24 cellular contexts compared by ENCODE assay signal in genomic region chr17:36816889-36817288, GRCh38.
DNase-seq lines count a peak whose midpoint lies in the region; ATAC-seq, FAIRE-seq and TF ChIP-seq lines count a peak whose summit lies in the region.
"Had no signal": no experiment of that assay in that cellular context is flagged by ENCODE, and none has a peak within 500 bp of the region (broad histone marks: within the 10 kb centered on the region; RNA-seq: fewer than 3 reads in every experiment).

No MANE protein-coding gene starts in this region.

- no peaks in the 10 kb centered on the region for H3K79me1 ChIP-seq in H9 (ENCODE audit: insufficient read depth, low read depth, low read length, poor library complexity, severe bottlenecking)
- 0 out of 2 replicates have a peak, but pooled peaks cover 2% of the 10 kb centered on the region for H3K79me1 ChIP-seq in H1 (ENCODE audit: low read depth, low read length)

- H3T11ph ChIP-seq in H9 (ENCODE audit: low read length) = no peak overlapping the region

- H2BK15ac ChIP-seq in H9 (ENCODE audit: low read depth, low read length) (no peak overlapping the region), H1 (ENCODE audit: low read length) (peak overlapping the region; percentile 99)

- TF ChIP-seq POLR2A in H1 (IDR thresholded peaks at IDR 0.05; ENCODE audit: control extremely low read depth in 1 of 2, low read depth in 2 of 2, low read length in 2 of 2) (no peak), thyroid gland (IDR thresholded peaks at IDR 0.05) (no peak)

- H4K5ac ChIP-seq in H9 (ENCODE audit: insufficient read length, low read depth, low read length) = peak overlapping the region; percentile 74
- H4K5ac ChIP-seq in H1 (ENCODE audit: insufficient read length, low read depth, low read length) = no peak overlapping the region

- H3K9me3 ChIP-seq in BLaER1 = no peaks in the 10 kb centered on the region
- no peaks in the 10 kb centered on the region for H3K9me3 ChIP-seq in H9 (ENCODE audit: control insufficient read depth, low read depth, low read length)
- no peaks in the 10 kb centered on the region for H3K9me3 ChIP-seq in H1 (ENCODE audit: insufficient read depth in 2 of 2, low read depth in 1 of 2, low read length in 1 of 2)
- H3K9me3 ChIP-seq in neural progenitor cell (ENCODE audit: low read depth) = no peaks in the 10 kb centered on the region
- H3K9me3 ChIP-seq in psoas muscle = no peaks in the 10 kb centered on the region
- H3K9me3 ChIP-seq in thyroid gland = no peaks in the 10 kb centered on the region
- H3K9me3 ChIP-seq: A549 had no signal

- intact Hi-C loops in psoas muscle (cut with DNase I) = no loop called here
- intact Hi-C loops in thyroid gland (cut with DNase I) = no loop called here

- H3K4me3 Mint-ChIP-seq in H9 (peak overlapping the region in 1 of 2 experiments; percentile 56; a peak in 1 of 5 replicates), neural progenitor cell (peak overlapping the region; percentile 27)
- H3K4me3 Mint-ChIP-seq: B cell; CD4-positive, alpha-beta T cell; GM23338; IgD-negative memory B cell had no signal

- H3K23me2 ChIP-seq in H9 (ENCODE audit: insufficient read length, low read depth, low read length, poor library complexity, severe bottlenecking) = no peaks in the 10 kb centered on the region
- H3K23me2 ChIP-seq in H1 (ENCODE audit: low read depth, low read length) = 0 out of 2 replicates have a peak, but pooled peaks cover 2% of the 10 kb centered on the region

- H2BK5ac ChIP-seq in H9 (ENCODE audit: insufficient read length, low read length) = no peak overlapping the region
- peak overlapping the region; percentile 79; the same call in 1 of the 2 replicates for H2BK5ac ChIP-seq in H1 (ENCODE audit: low read depth, low read length)

- H3K4me3 ChIP-seq in BLaER1 (no peak overlapping the region), H1 (ENCODE audit: extremely low read depth in 1 of 4, insufficient read depth in 2 of 4, low read depth in 3 of 4, low read length in 4 of 4) (no peak overlapping the region), neural progenitor cell (no peak overlapping the region), psoas muscle (no peak overlapping the region), thyroid gland (replicated peaks in 1 of 3) (no peak overlapping the region)
- H3K4me3 ChIP-seq: A549, GM23338 had no signal

- TF ChIP-seq EP300 in H1 (IDR thresholded peaks at IDR 0.05; ENCODE audit: borderline replicate concordance in 1 of 2, low read depth in 2 of 2, low read length in 2 of 2) = no peak

- H4K8ac ChIP-seq in H9 (replicated peaks; ENCODE audit: insufficient read length, low read depth, low read length) (peak overlapping the region; percentile 96), H1 (ENCODE audit: extremely low read depth, insufficient read depth, low read length) (no peak overlapping the region; the same call in 1 of the 2 replicates)

- H2BK120ac ChIP-seq in H9 (ENCODE audit: low read depth, low read length, poor library complexity, severe bottlenecking) (no peak overlapping the region), H1 (replicated peaks; ENCODE audit: low read depth, low read length) (peak overlapping the region; percentile 26)

- peaks cover 24% of the 10 kb centered on the region for H3K4me1 ChIP-seq in BLaER1
- no peaks in the 10 kb centered on the region; the same call in 1 of the 2 replicates for H3K4me1 ChIP-seq in H9 (ENCODE audit: insufficient read depth, low read length)
- H3K4me1 ChIP-seq in H1 (replicated peaks in 1 of 4; ENCODE audit: control insufficient read depth in 3 of 4, insufficient read depth in 4 of 4, low read length in 3 of 4) = peaks cover 3 to 21% (median 16%) of the 10 kb centered on the region in 4 experiments
- peaks cover 16% of the 10 kb centered on the region for H3K4me1 ChIP-seq in neural progenitor cell
- no peaks in the 10 kb centered on the region for H3K4me1 ChIP-seq in psoas muscle
- no peaks in the 10 kb centered on the region for H3K4me1 ChIP-seq in thyroid gland
- H3K4me1 ChIP-seq: A549 had no signal

- peak overlapping the region; percentile 63 for H3K4me2 ChIP-seq in BLaER1
- H3K4me2 ChIP-seq in H9 (ENCODE audit: insufficient read depth, insufficient read length, low read length) = no peak overlapping the region
- no peak overlapping the region for H3K4me2 ChIP-seq in H1 (ENCODE audit: insufficient read depth in 1 of 2, low read depth in 2 of 2, low read length in 2 of 2)
- H3K4me2 ChIP-seq in neural progenitor cell = no peak overlapping the region
- H3K4me2 ChIP-seq: A549, GM23338 had no signal

- H3K27ac ChIP-seq in BLaER1 = no peak overlapping the region
- no peak overlapping the region for H3K27ac ChIP-seq in H9 (ENCODE audit: insufficient read length, low read depth, low read length)
- H3K27ac ChIP-seq in H1 (ENCODE audit: low read depth, low read length) = no peak overlapping the region
- H3K27ac ChIP-seq in neural progenitor cell = no peak overlapping the region
- no peak overlapping the region for H3K27ac ChIP-seq in psoas muscle
- no peak overlapping the region for H3K27ac ChIP-seq in thyroid gland
- H3K27ac ChIP-seq: A549 had no signal

- POLR2A ChIA-PET in H1 (lab: Charles Lee; ENCODE audit: partially characterized antibody) = no interaction called here

- H2AK5ac ChIP-seq in H9 (ENCODE audit: insufficient read length, low read length) (no peak overlapping the region), H1 (ENCODE audit: low read depth, low read length) (peak overlapping the region; percentile 58; the same call in 1 of the 2 replicates)

- no CpG with 5 or more reads among the region's 15 CpGs for WGBS in H9 (ENCODE audit: extremely low coverage, insufficient read length, low lambda C conversion rate)
- WGBS in H1 (ENCODE audit: extremely low coverage in 1 of 2, insufficient coverage in 1 of 2, insufficient read length in 1 of 2, insufficient replicate concordance in 2 of 2, low coverage in 1 of 2, low lambda C conversion rate in 2 of 2, missing lambda C conversion rate in 1 of 2), 2 experiments = 87% methylated on average over 15 of the region's 15 CpGs; no CpG with 5 or more reads in 1 of the 2 experiments
- 77 to 90% (median 84%) methylated on average over 15 of the region's 15 CpGs for whole genome bisulfite sequencing in psoas muscle, 3 donors
- 88 to 90% methylated on average over 15 of the region's 15 CpGs for WGBS in thyroid gland, 2 donors

- H3K27me3 ChIP-seq in BLaER1 (no peaks in the 10 kb centered on the region; the same call in 1 of the 2 replicates), H9 (ENCODE audit: insufficient read depth, low read length) (0 out of 2 replicates have a peak, but pooled peaks cover 2% of the 10 kb centered on the region), H1 (replicated peaks in 1 of 4; ENCODE audit: control insufficient read depth in 3 of 4, extremely low read depth in 1 of 4, insufficient read depth in 3 of 4, low read length in 3 of 4) (0 out of 7 replicates have a peak, but pooled peaks cover 0 to 2% (median 0%) of the 10 kb centered on the region in 4 experiments), neural progenitor cell (peaks cover 21% of the 10 kb centered on the region), psoas muscle (ENCODE audit: insufficient read depth in 3 of 3, low read length in 2 of 3) (peaks cover 0 to 63% (median 16%) of the 10 kb centered on the region in 3 donors), thyroid gland (no peaks in the 10 kb centered on the region)

- H3K36me3 ChIP-seq in BLaER1 (no peaks in the 10 kb centered on the region), H1 (ENCODE audit: control insufficient read depth in 2 of 4, insufficient read depth in 4 of 4, low read length in 3 of 4) (no peaks in the 10 kb centered on the region), neural progenitor cell (no peaks in the 10 kb centered on the region), psoas muscle (ENCODE audit: insufficient read depth in 1 of 2, low read depth in 1 of 2) (no peaks in the 10 kb centered on the region), thyroid gland (no peaks in the 10 kb centered on the region)

- H3K4ac ChIP-seq in H9 (ENCODE audit: low read depth, low read length) (no peak overlapping the region), H1 (replicated peaks; ENCODE audit: insufficient read length, low read depth, low read length) (peak overlapping the region; percentile 82)

- TF ChIP-seq RAD21 in H1 (IDR thresholded peaks at IDR 0.05 in 1 of 2, conservative IDR thresholded peaks at IDR 0.05 in 1 of 2; ENCODE audit: low read depth in 2 of 2, low read length in 2 of 2) = no peak

- H3K36me3 Mint-ChIP-seq in H9 (ENCODE audit: insufficient read depth in 1 of 3, low read depth in 3 of 3) (no peaks in the 10 kb centered on the region), neural progenitor cell (no peaks in the 10 kb centered on the region)
- H3K36me3 Mint-ChIP-seq: IgD-negative memory B cell had no signal

- H3F3A ChIP-seq in neural progenitor cell (ENCODE audit: low read depth) = peaks cover 3% of the 10 kb centered on the region

- H3K27me3 Mint-ChIP-seq in H9 (ENCODE audit: low read depth) = peaks cover 36% of the 10 kb centered on the region
- peaks cover 27% of the 10 kb centered on the region for H3K27me3 Mint-ChIP-seq in neural progenitor cell (ENCODE audit: insufficient read depth, low read depth)

- DNase-seq in H9 (no peak), H1 (ENCODE audit: low read depth in 1 of 2, low spot score in 2 of 2) (no peak), neural progenitor cell (ENCODE audit: low spot score) (peak; percentile 1), psoas muscle (no peak), LoVo (ENCODE audit: low spot score) (no peak), thyroid gland (no peak)
- DNase-seq: CD4-positive, alpha-beta T cell; COR-L47; DND-41; Karpas-422; NCI-H1417 treated with DMSO at 0.1 percent for 48 hours; NCI-H187; NCI-H510A treated with DMSO at 0.1 percent for 48 hours; PC-3; Right ventricle myocardium superior had no signal

- no peak overlapping the region for H2BK12ac ChIP-seq in H9 (ENCODE audit: insufficient read length, low read depth, low read length)
- H2BK12ac ChIP-seq in H1 (ENCODE audit: low read depth, low read length) = peak overlapping the region; percentile 88; the same call in 1 of the 2 replicates

- H3K18ac ChIP-seq in H9 (ENCODE audit: insufficient read length, low read depth, low read length) = peak overlapping the region; percentile 39
- H3K18ac ChIP-seq in H1 (ENCODE audit: extremely low read depth, low read length) = no peak overlapping the region

- no peak overlapping the region for H2BK20ac ChIP-seq in H9 (ENCODE audit: low read depth, low read length, poor library complexity, severe bottlenecking)
- H2BK20ac ChIP-seq in H1 (ENCODE audit: low read length) = peak overlapping the region; percentile 87; the same call in 1 of the 2 replicates

- TF ChIP-seq CTCF in H9 (conservative IDR thresholded peaks at IDR 0.05) (no peak), H1 (IDR thresholded peaks at IDR 0.05; ENCODE audit: control extremely low read depth in 1 of 3, insufficient read depth in 1 of 3, low read depth in 1 of 3, low read length in 3 of 3) (no peak), neural progenitor cell (IDR thresholded peaks at IDR 0.05) (no peak), psoas muscle (IDR thresholded peaks at IDR 0.05) (no peak), thyroid gland (IDR thresholded peaks at IDR 0.05) (no peak)

- no peak for FAIRE-seq in H1 (lab: Jason Lieb, UNC)
- FAIRE-seq: A549, GM12891, HTR-8/SVneo had no signal

- H3K56ac ChIP-seq in H9 (ENCODE audit: insufficient read length, low read depth, low read length) = peak overlapping the region; percentile 28
- H3K56ac ChIP-seq in H1 (replicated peaks; ENCODE audit: insufficient read length, low read depth, low read length) = no peak overlapping the region

- H2AFZ ChIP-seq in H9 (ENCODE audit: low read length) (no peak overlapping the region), H1 (ENCODE audit: low read length) (no peak overlapping the region), neural progenitor cell (replicated peaks) (no peak overlapping the region)
- H2AFZ ChIP-seq: GM23338 had no signal

- no peak for ATAC-seq in psoas muscle
- no peak for ATAC-seq in GM18517 (IDR thresholded peaks at IDR 0.05; ENCODE audit: unreplicated experiment)
- ATAC-seq: A549, GM23338, HCT116, PC-3 had no signal

- H3K14ac ChIP-seq in H9 (ENCODE audit: insufficient read depth, low read length) (no peak overlapping the region; the same call in 1 of the 2 replicates), H1 (ENCODE audit: insufficient read length) (peak overlapping the region; percentile 56)

- H3K79me2 ChIP-seq in H9 (ENCODE audit: insufficient read depth, low read length) (no peaks in the 10 kb centered on the region), H1 (ENCODE audit: control insufficient read depth in 1 of 2, insufficient read depth in 2 of 2, low read length in 2 of 2) (no peaks in the 10 kb centered on the region), neural progenitor cell (ENCODE audit: low read depth) (no peaks in the 10 kb centered on the region)

- H4K20me1 ChIP-seq in BLaER1 (no peaks in the 10 kb centered on the region), H9 (ENCODE audit: control insufficient read depth, insufficient read depth, insufficient read length) (no peaks in the 10 kb centered on the region), H1 (replicated peaks in 1 of 2; ENCODE audit: control insufficient read depth in 1 of 2, insufficient read depth in 2 of 2, low read length in 2 of 2) (peaks cover 0 to 2% of the 10 kb centered on the region in 2 experiments), neural progenitor cell (ENCODE audit: low read depth) (no peaks in the 10 kb centered on the region)

- H3K9me3 Mint-ChIP-seq in H9 (no peaks in the 10 kb centered on the region; a peak in 1 of 5 replicates), neural progenitor cell (no peaks in the 10 kb centered on the region)
- H3K9me3 Mint-ChIP-seq: CD4-positive, alpha-beta T cell; GM23338; IgD-negative memory B cell had no signal

- H3K27ac Mint-ChIP-seq in H9 (no peak overlapping the region), neural progenitor cell (peak overlapping the region; percentile 85)
- H3K27ac Mint-ChIP-seq: B cell; CD4-positive, alpha-beta T cell; GM23338; IgD-negative memory B cell had no signal

- CTCF ChIA-PET in H1 (lab: Charles Lee; ENCODE audit: partially characterized antibody) = interaction anchor here (0.7 to 1.9 kb wide), 5 partner anchors 7 to 191 kb away, joined by 3 to 5 read pairs (median 3); no protein-coding TSS in a partner anchor

- H3K9ac ChIP-seq in BLaER1 = no peak overlapping the region
- no peak overlapping the region for H3K9ac ChIP-seq in H9 (ENCODE audit: extremely low read depth, insufficient read length, low read length)
- no peak overlapping the region for H3K9ac ChIP-seq in H1 (replicated peaks in 1 of 4; ENCODE audit: extremely low read depth in 1 of 4, low read depth in 3 of 4, low read length in 3 of 4)
- no peak overlapping the region for H3K9ac ChIP-seq in neural progenitor cell

- H3K4me1 Mint-ChIP-seq in H9 (peaks cover 33 to 48% of the 10 kb centered on the region in 2 experiments), neural progenitor cell (peaks cover 29% of the 10 kb centered on the region)
- H3K4me1 Mint-ChIP-seq: IgD-negative memory B cell had no signal

- H3K23ac ChIP-seq in H9 (ENCODE audit: insufficient read length, low read depth, low read length) (peak overlapping the region; percentile 97), H1 (ENCODE audit: insufficient read length) (no peak overlapping the region)

- no peak overlapping the region for H4K91ac ChIP-seq in H9 (ENCODE audit: insufficient read length, low read depth, low read length)
- H4K91ac ChIP-seq in H1 (replicated peaks; ENCODE audit: insufficient read length, low read length) = peak overlapping the region; percentile 92
